ENCODE assay signal across 8 cellular contexts in genomic region chr12:103965255-103965589, GRCh38. TPM values are rescaled to one million over a fixed set of nuclear protein-coding genes. Genes with fewer than 3 reads are reported as not detected.
A peak's percentile ranks its signal among the peaks of the same experiment; 100 is the strongest.
DNase-seq lines count a peak whose midpoint lies in the region; ATAC-seq, FAIRE-seq and TF ChIP-seq lines count a peak whose summit lies in the region.

No MANE protein-coding gene starts in this region.

- peak overlapping the region; percentile 90 for H3K27ac ChIP-seq in keratinocyte (ENCODE audit: control insufficient read depth, insufficient read depth, low read length)
- H3K27ac ChIP-seq in substantia nigra (ENCODE audit: low read depth, low read length, poor library complexity, severe bottlenecking) = peak overlapping the region; percentile 76

- peaks cover 66% of the 10 kb centered on the region for H3K79me2 ChIP-seq in keratinocyte (ENCODE audit: control insufficient read depth, insufficient read depth, low read length)

- peak overlapping the region; percentile 94 for H3K9ac ChIP-seq in keratinocyte (ENCODE audit: control insufficient read depth, extremely low read depth, insufficient read depth, low read length)

- peak overlapping the region; percentile 98 for H3K27ac Mint-ChIP-seq in T-helper 1 cell treated with Interleukin-12 subunit alpha and Interleukin-12 subunit beta and Interleukin-4 antibody, amounts not matched to agents 30 μg/mL and 1 μg/mL, for 36 hours
- peak overlapping the region; percentile 98 for H3K27ac Mint-ChIP-seq in activated naive CD8-positive, alpha-beta T cell treated with anti-CD3 and anti-CD28 coated beads, Interleukin-2, amount 50 U/mL, for 24 hours

- peak overlapping the region; percentile 82 for H2AFZ ChIP-seq in keratinocyte (ENCODE audit: control insufficient read depth, low read length)

- H3K36me3 ChIP-seq in keratinocyte (ENCODE audit: control insufficient read depth in 2 of 2, extremely low read depth in 1 of 2, insufficient read depth in 2 of 2, low read length in 2 of 2) = peaks cover 1 to 9% of the 10 kb centered on the region in 2 experiments

- peak overlapping the region; percentile 92 for H3K4me2 ChIP-seq in keratinocyte (ENCODE audit: control insufficient read depth, extremely low read depth, insufficient read depth, low read depth, low read length)

- H3K4me3 Mint-ChIP-seq in T-helper 1 cell treated with Interleukin-12 subunit alpha and Interleukin-12 subunit beta and Interleukin-4 antibody, amounts not matched to agents 30 μg/mL and 1 μg/mL, for 36 hours = peak overlapping the region; percentile 98
- peak overlapping the region; percentile 99 for H3K4me3 Mint-ChIP-seq in activated naive CD8-positive, alpha-beta T cell treated with anti-CD3 and anti-CD28 coated beads, Interleukin-2, amount 50 U/mL, for 24 hours

- peaks cover 29% of the 10 kb centered on the region for H3K4me1 ChIP-seq in keratinocyte (ENCODE audit: control insufficient read depth, extremely low read depth, insufficient read depth, low read length)

- H3K4me1 Mint-ChIP-seq in T-helper 1 cell treated with Interleukin-12 subunit alpha and Interleukin-12 subunit beta and Interleukin-4 antibody, amounts not matched to agents 30 μg/mL and 1 μg/mL, for 36 hours (ENCODE audit: low read depth) = peaks cover 45% of the 10 kb centered on the region
- peaks cover 57% of the 10 kb centered on the region for H3K4me1 Mint-ChIP-seq in activated naive CD8-positive, alpha-beta T cell treated with anti-CD3 and anti-CD28 coated beads, Interleukin-2, amount 50 U/mL, for 24 hours

- no peaks in the 10 kb centered on the region for H3K27me3 Mint-ChIP-seq in T-helper 1 cell treated with Interleukin-12 subunit alpha and Interleukin-12 subunit beta and Interleukin-4 antibody, amounts not matched to agents 30 μg/mL and 1 μg/mL, for 36 hours (ENCODE audit: low read depth)
- H3K27me3 Mint-ChIP-seq in activated naive CD8-positive, alpha-beta T cell treated with anti-CD3 and anti-CD28 coated beads, Interleukin-2, amount 50 U/mL, for 24 hours = no peaks in the 10 kb centered on the region

- no peaks in the 10 kb centered on the region for H3K27me3 ChIP-seq in keratinocyte (ENCODE audit: control insufficient read depth, extremely low read depth, insufficient read depth, low read length)

- no peak for FAIRE-seq in keratinocyte (lab: Jason Lieb, UNC)

- dilution Hi-C loops in keratinocyte (cut with MboI; ENCODE audit: extremely low pct_ligation_motif_present, low sequenced_read_pairs) = no loop called here

- H3K9me1 ChIP-seq in keratinocyte (ENCODE audit: control insufficient read depth, extremely low read depth, insufficient read depth, low read length) = no peaks in the 10 kb centered on the region

- H4K20me1 ChIP-seq in keratinocyte (ENCODE audit: control insufficient read depth, extremely low read depth, insufficient read depth, low read length) = peaks cover 7% of the 10 kb centered on the region

- no peak for TF ChIP-seq CTCF in keratinocyte (optimal IDR thresholded peaks at IDR 0.05 in 1 of 3, IDR thresholded peaks at IDR 0.05 in 1 of 3, conservative IDR thresholded peaks at IDR 0.05 in 1 of 3; ENCODE audit: extremely low read depth in 1 of 3, insufficient read depth in 2 of 3, low read length in 3 of 3)

- peak overlapping the region; percentile 68 to 99 (median 80) for H3K4me3 ChIP-seq in keratinocyte (ENCODE audit: control insufficient read depth in 2 of 3, extremely low read depth in 1 of 3, insufficient read depth in 2 of 3, low read depth in 1 of 3, low read length in 3 of 3)

- peaks cover 14% of the 10 kb centered on the region for H3K36me3 Mint-ChIP-seq in T-helper 1 cell treated with Interleukin-12 subunit alpha and Interleukin-12 subunit beta and Interleukin-4 antibody, amounts not matched to agents 30 μg/mL and 1 μg/mL, for 36 hours (ENCODE audit: low read depth)
- H3K36me3 Mint-ChIP-seq in activated naive CD8-positive, alpha-beta T cell treated with anti-CD3 and anti-CD28 coated beads, Interleukin-2, amount 50 U/mL, for 24 hours (ENCODE audit: low read depth) = peaks cover 37% of the 10 kb centered on the region

- no peaks in the 10 kb centered on the region for H3K9me3 Mint-ChIP-seq in T-helper 1 cell treated with Interleukin-12 subunit alpha and Interleukin-12 subunit beta and Interleukin-4 antibody, amounts not matched to agents 30 μg/mL and 1 μg/mL, for 36 hours
- H3K9me3 Mint-ChIP-seq in activated naive CD8-positive, alpha-beta T cell treated with anti-CD3 and anti-CD28 coated beads, Interleukin-2, amount 50 U/mL, for 24 hours = no peaks in the 10 kb centered on the region

- H3K9me3 ChIP-seq in keratinocyte (ENCODE audit: control insufficient read depth, low read depth, low read length) = no peaks in the 10 kb centered on the region

- no peak for ATAC-seq in activated naive CD8-positive, alpha-beta T cell treated with anti-CD3 and anti-CD28 coated beads, Interleukin-2, amount 50 U/mL, for 24 hours

- DNase-seq in T-helper 1 cell = no peak
- no peak for DNase-seq in activated naive CD8-positive, alpha-beta T cell treated with anti-CD3 and anti-CD28 coated beads, Interleukin-2, amount 50 U/mL, for 24 hours
- DNase-seq in keratinocyte (ENCODE audit: low read depth, low spot score) = no peak
- DNase-seq in substantia nigra (lab: John Stamatoyannopoulos, UW) = no peak
- DNase-seq in NOMO-1 (lab: John Stamatoyannopoulos, UW; ENCODE audit: unreplicated experiment in 2 of 2) = no peak
- no peak for DNase-seq in GDM1 (lab: John Stamatoyannopoulos, UW)
- DNase-seq in T-helper 9 cell = no peak

RNA-seq across cellular contexts. Expression of gene TDG, which starts 0.5 kb away (rescaled TPM):
- 20.8 to 35.6 TPM (median 27.1 TPM) in 3 replicates for polyA plus RNA-seq in keratinocyte
- 26.1 TPM for polyA plus RNA-seq in keratinocyte (2011; ENCODE audit: low read depth)
- 12.7 and 24.8 TPM in 2 replicates for polyA plus RNA-seq in keratinocyte (2011; cell fraction: cytosol; rRNA removed)
- polyA plus RNA-seq in keratinocyte (2011; cell fraction: nucleus; rRNA removed) = 28.9 and 42.6 TPM in 2 replicates
- polyA plus RNA-seq in keratinocyte (2012; ENCODE audit: low replicate concordance) = 21.0 and 31.1 TPM in 2 replicates
- 3.3 to 26.9 TPM (median 17.3 TPM) in 3 replicates for polyA minus RNA-seq in keratinocyte
- polyA minus RNA-seq in keratinocyte (2011; cell fraction: cytosol; rRNA and poly(A)+ RNA removed) = 11.7 TPM
- polyA minus RNA-seq in keratinocyte (2011; cell fraction: nucleus; rRNA and poly(A)+ RNA removed) = 19.2 and 30.3 TPM in 2 replicates

RNA-seq across cellular contexts. Expression of gene HSP90B1, which starts 35.0 kb away (rescaled TPM):
- polyA plus RNA-seq in keratinocyte = 447 to 954 TPM (median 865 TPM) in 3 replicates
- polyA plus RNA-seq in keratinocyte (2011; ENCODE audit: low read depth) = 3,505 TPM
- polyA plus RNA-seq in keratinocyte (2011; cell fraction: cytosol; rRNA removed) = 228 and 323 TPM in 2 replicates
- 1,027 and 1,573 TPM in 2 replicates for polyA plus RNA-seq in keratinocyte (2011; cell fraction: nucleus; rRNA removed)
- polyA plus RNA-seq in keratinocyte (2012; ENCODE audit: low replicate concordance) = 425 and 912 TPM in 2 replicates
- polyA minus RNA-seq in keratinocyte = 104 to 371 TPM (median 154 TPM) in 3 replicates
- polyA minus RNA-seq in keratinocyte (2011; cell fraction: cytosol; rRNA and poly(A)+ RNA removed) = 166 TPM
- 332 and 608 TPM in 2 replicates for polyA minus RNA-seq in keratinocyte (2011; cell fraction: nucleus; rRNA and poly(A)+ RNA removed)
